8 cellular contexts compared by ENCODE assay signal in genomic region chr7:1065263-1066260, GRCh38. TPM values are rescaled to one million over a fixed set of nuclear protein-coding genes. Genes with fewer than 3 reads are reported as not detected.
DNase-seq lines count a peak whose midpoint lies in the region; ATAC-seq and TF ChIP-seq lines count a peak whose summit lies in the region.

No MANE protein-coding gene starts in this region.

- H3K27ac Mint-ChIP-seq in naive B cell, result peak overlapping the region; percentile 7 to 97 (median 94)
- H3K27ac Mint-ChIP-seq in stimulated activated effector memory CD8-positive, alpha-beta T cell treated with anti-CD3 and anti-CD28 coated beads, Interleukin-12 subunit alpha, Interleukin-12 subunit beta, amount 100 ng/mL, for 72 hours, result no peak overlapping the region

- H3K4me1 Mint-ChIP-seq in naive B cell, result peaks cover 29 to 39% (median 32%) of the 10 kb centered on the region in 3 donors
- no peaks in the 10 kb centered on the region for H3K4me1 Mint-ChIP-seq in stimulated activated effector memory CD8-positive, alpha-beta T cell treated with anti-CD3 and anti-CD28 coated beads, Interleukin-12 subunit alpha, Interleukin-12 subunit beta, amount 100 ng/mL, for 72 hours

- no peaks in the 10 kb centered on the region for H3K9me2 ChIP-seq in OCI-LY7 (ENCODE audit: insufficient read depth, low read length)

- H3K4me1 ChIP-seq in OCI-LY7 (ENCODE audit: insufficient read depth, low read length, poor library complexity, severe bottlenecking), result peaks cover 51% of the 10 kb centered on the region

- TF ChIP-seq CTCF in OCI-LY7 (conservative IDR thresholded peaks at IDR 0.05; ENCODE audit: low read length), result peak; percentile 88

- H4K20me1 ChIP-seq in OCI-LY7 (ENCODE audit: insufficient read depth, low read length), result no peaks in the 10 kb centered on the region

- peak overlapping the region; percentile 53 for H3K4me2 ChIP-seq in OCI-LY7 (ENCODE audit: low read length)

- no peaks in the 10 kb centered on the region for H3K79me2 ChIP-seq in OCI-LY7 (ENCODE audit: insufficient read depth, low read depth, low read length)

- no peak for TF ChIP-seq POLR2A in erythroblast (IDR thresholded peaks at IDR 0.05; ENCODE audit: low read length)

- H3K27ac ChIP-seq in OCI-LY7 (ENCODE audit: low read depth, low read length, poor library complexity, severe bottlenecking), result no peak overlapping the region

- peak overlapping the region; percentile 38 for H3K4me3 ChIP-seq in OCI-LY7 (ENCODE audit: low read depth, low read length, poor library complexity, severe bottlenecking)

- H2AFZ ChIP-seq in OCI-LY7 (ENCODE audit: low read length), result no peak overlapping the region

- no peaks in the 10 kb centered on the region for H3K9me3 ChIP-seq in OCI-LY7 (ENCODE audit: low read length)

- intact Hi-C loops in OCI-LY7 (cut with micrococcal nuclease; ENCODE audit: unreplicated experiment), result loop anchor here (1.0 to 2.0 kb wide), 5 partner anchors 41 to 157 kb away; no protein-coding TSS in a partner anchor

- DNase-seq in SIG-M5 treated with dmso at 0.1 percent for 504 hours (lab: John Stamatoyannopoulos, UW; ENCODE audit: unreplicated experiment) (peak; percentile 62), SIG-M5 (lab: John Stamatoyannopoulos, UW) (no peak), OCI-LY7 (ENCODE audit: low spot score) (peak; percentile 80), activated T-cell treated with anti-CD3 and anti-CD28 coated beads for 4 hours (peak; percentile 76), erythroblast (lab: John Stamatoyannopoulos, UW) (peak; percentile 84 to 91), naive B cell (peak; percentile 84)
- DNase-seq in stimulated activated effector memory CD8-positive, alpha-beta T cell treated with anti-CD3 and anti-CD28 coated beads, Interleukin-12 subunit alpha, Interleukin-12 subunit beta, amount 100 ng/mL, for 72 hours (ENCODE audit: low spot score in 2 of 2), result peak; percentile 79 to 90

- peaks cover 0 to 6% of the 10 kb centered on the region in 2 donors for H3K36me3 Mint-ChIP-seq in naive B cell
- H3K36me3 Mint-ChIP-seq in stimulated activated effector memory CD8-positive, alpha-beta T cell treated with anti-CD3 and anti-CD28 coated beads, Interleukin-12 subunit alpha, Interleukin-12 subunit beta, amount 100 ng/mL, for 72 hours, result peaks cover 10% of the 10 kb centered on the region

- no peaks in the 10 kb centered on the region for H3K9me3 Mint-ChIP-seq in naive B cell
- H3K9me3 Mint-ChIP-seq in stimulated activated effector memory CD8-positive, alpha-beta T cell treated with anti-CD3 and anti-CD28 coated beads, Interleukin-12 subunit alpha, Interleukin-12 subunit beta, amount 100 ng/mL, for 72 hours, result no peaks in the 10 kb centered on the region

- H3K36me3 ChIP-seq in OCI-LY7 (ENCODE audit: insufficient read depth, low read length), result no peaks in the 10 kb centered on the region

- BruUV-seq in OCI-LY7 (replicated peaks; lab: Mats Ljungman, UMichigan), result no TSS peak

- H3K4me3 Mint-ChIP-seq in naive B cell, result peak overlapping the region; percentile 18 to 84 (median 67)
- peak overlapping the region; percentile 35 for H3K4me3 Mint-ChIP-seq in stimulated activated effector memory CD8-positive, alpha-beta T cell treated with anti-CD3 and anti-CD28 coated beads, Interleukin-12 subunit alpha, Interleukin-12 subunit beta, amount 100 ng/mL, for 72 hours

- ATAC-seq in HG03196 (IDR thresholded peaks at IDR 0.05; ENCODE audit: unreplicated experiment) (peak; percentile 41), naive B cell (ENCODE audit: low read depth in 2 of 2) (peak; percentile 52 to 55)
- ATAC-seq in stimulated activated effector memory CD8-positive, alpha-beta T cell treated with anti-CD3 and anti-CD28 coated beads, Interleukin-12 subunit alpha, Interleukin-12 subunit beta, amount 100 ng/mL, for 72 hours, result peak; percentile 92

- CTCF ChIA-PET in OCI-LY7 (lab: Charles Lee; ENCODE audit: unreplicated experiment), result interaction anchor here (0.6 to 2.2 kb wide), 5 partner anchors 42 to 1853 kb away, joined by 3 to 8 read pairs (median 4); no protein-coding TSS in a partner anchor

- H3K27me3 Mint-ChIP-seq in naive B cell, result peaks cover 16 to 57% (median 21%) of the 10 kb centered on the region in 3 donors

- POLR2A ChIA-PET in OCI-LY7 (lab: Charles Lee), result interaction anchor here (0.6 to 1.3 kb wide), 3 partner anchors 22 to 83 kb away, joined by 3 to 5 read pairs (median 4); no protein-coding TSS in a partner anchor

RNA-seq across cellular contexts. Expression of gene GPR146, which starts 21.2 kb away (rescaled TPM):
- 0.62 and 0.95 TPM in 2 replicates for total RNA-seq in OCI-LY7 (2014; rRNA removed; shearing (Covaris generic))
- total RNA-seq in OCI-LY7 (2022), result 0.77 and 3.3 TPM in 2 replicates
- polyA plus RNA-seq in naive B cell (ENCODE audit: low read depth in 6 of 6), result 1 to 10 TPM; 2.0 to 9.7 (median 3.9) TPM

RNA-seq across cellular contexts. Expression of gene GPER1, which starts 22.4 kb away (rescaled TPM):
- total RNA-seq in OCI-LY7 (2014; rRNA removed; shearing (Covaris generic)), result 22.9 and 34.9 TPM in 2 replicates
- total RNA-seq in OCI-LY7 (2022), result 44.7 and 75.9 TPM in 2 replicates
- under 1 TPM in 3 of 6 donors, not detected in 3; 0.40 to 0.88 (median 0.65) TPM for polyA plus RNA-seq in naive B cell (ENCODE audit: low read depth in 6 of 6)

Comparison
In these comparisons a context has a peak if more than half of its experiments do, and no peak if none do; other contexts are left out.
1. ATAC-seq: peak in every context shown above with its lines; median percentile 92 in stimulated activated effector memory CD8-positive, alpha-beta T cell treated with anti-CD3 and anti-CD28 coated beads, Interleukin-12 subunit alpha, Interleukin-12 subunit beta, amount 100 ng/mL, for 72 hours; 54 in naive B cell; 41 in HG03196.